ENCODE assay signal across 8 cellular contexts in the genomic region with DNA sequence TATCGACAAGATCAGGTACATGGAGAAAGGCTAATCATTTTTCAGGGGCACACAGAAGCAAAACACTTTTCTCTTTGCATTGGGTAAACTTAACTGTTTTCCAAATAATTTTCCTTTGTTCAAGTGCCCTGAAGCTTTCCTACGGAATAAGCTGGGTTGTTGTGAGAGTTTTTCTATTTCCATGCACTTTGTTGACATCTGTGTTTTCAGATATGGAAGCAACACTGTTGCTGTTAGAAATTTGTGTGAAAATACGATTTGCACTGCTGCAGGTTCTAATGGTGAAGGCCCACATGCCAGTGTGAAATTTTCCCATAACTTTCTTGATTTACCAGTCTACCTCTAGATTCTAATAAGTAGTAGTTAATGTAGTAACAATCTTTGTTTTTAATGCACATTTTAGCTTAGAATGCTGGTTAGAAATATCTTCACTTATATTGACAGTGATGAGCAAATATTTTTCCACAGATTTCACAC. TPM values are rescaled to one million over a fixed set of nuclear protein-coding genes. Genes with fewer than 3 reads are reported as not detected.
DNase-seq lines count a peak whose midpoint lies in the region; ATAC-seq and TF ChIP-seq lines count a peak whose summit lies in the region.

No MANE protein-coding gene starts in this region.

- WGBS in tibial nerve, 2 donors, result 7 to 13% methylated on average over 3 of the region's 3 CpGs

- no peaks in the 10 kb centered on the region for H3K36me3 ChIP-seq in brain microvascular endothelial cell (replicated peaks)
- no peaks in the 10 kb centered on the region for H3K36me3 ChIP-seq in tibial nerve

- H3K36me3 Mint-ChIP-seq in activated T-cell treated with anti-CD3 and anti-CD28 coated beads, Interleukin-2, amount 50 U/mL, for 4 hours (ENCODE audit: insufficient read depth), result peaks cover 5% of the 10 kb centered on the region
- peaks cover 5% of the 10 kb centered on the region for H3K36me3 Mint-ChIP-seq in memory B cell

- H3K27me3 ChIP-seq in brain microvascular endothelial cell (replicated peaks), result no peaks in the 10 kb centered on the region
- no peaks in the 10 kb centered on the region for H3K27me3 ChIP-seq in tibial nerve

- H3K27me3 Mint-ChIP-seq in activated T-cell treated with anti-CD3 and anti-CD28 coated beads, Interleukin-2, amount 50 U/mL, for 4 hours (ENCODE audit: low read depth), result no peaks in the 10 kb centered on the region
- H3K27me3 Mint-ChIP-seq in memory B cell, result no peaks in the 10 kb centered on the region

- no peak for DNase-seq in activated T-cell treated with anti-CD3 and anti-CD28 coated beads, Interleukin-2, amount 50 U/mL, for 4 hours
- DNase-seq in activated T-cell treated with anti-CD3 and anti-CD28 coated beads, Interleukin-2, amount 50 U/mL, for 1 hour, result no peak
- DNase-seq in brain microvascular endothelial cell (no peak), memory B cell (ENCODE audit: low spot score in 2 of 2) (no peak), tibial nerve (ENCODE audit: low spot score in 2 of 2) (no peak)

- no peaks in the 10 kb centered on the region for H3K9me3 ChIP-seq in tibial nerve

- in situ Hi-C loops in brain microvascular endothelial cell (cut with HindIII; ENCODE audit: low pct_ligation_motif_present, low sequenced_read_pairs), result no loop called here

- ATAC-seq in activated T-cell treated with anti-CD3 and anti-CD28 coated beads, Interleukin-2, amount 50 U/mL, for 4 hours, result no peak
- ATAC-seq in memory B cell (ENCODE audit: low read depth) (no peak), HG03469 (IDR thresholded peaks at IDR 0.05; ENCODE audit: unreplicated experiment) (no peak), GM18858 (IDR thresholded peaks at IDR 0.05; ENCODE audit: unreplicated experiment) (no peak), GM18505 (IDR thresholded peaks at IDR 0.05; ENCODE audit: unreplicated experiment) (no peak)

- no peak for TF ChIP-seq EP300 in tibial nerve (IDR thresholded peaks at IDR 0.05)

- TF ChIP-seq CTCF in brain microvascular endothelial cell (IDR thresholded peaks at IDR 0.05; ENCODE audit: low read depth, low read length, missing control alignments) (no peak), tibial nerve (IDR thresholded peaks at IDR 0.05) (no peak)

- TF ChIP-seq POLR2A in tibial nerve (IDR thresholded peaks at IDR 0.05) (no peak), GM18505 (IDR thresholded peaks at IDR 0.05; ENCODE audit: borderline replicate concordance, extremely low read depth, insufficient read depth, insufficient read length) (no peak)

- H3K4me1 ChIP-seq in tibial nerve, result peaks cover 0 to 75% (median 21%) of the 10 kb centered on the region in 4 donors

- peak overlapping the region; percentile 97 for H3K27ac Mint-ChIP-seq in memory B cell

- H3K4me3 Mint-ChIP-seq in activated T-cell treated with anti-CD3 and anti-CD28 coated beads, Interleukin-2, amount 50 U/mL, for 4 hours, result peak overlapping the region; percentile 83
- H3K4me3 Mint-ChIP-seq in memory B cell, result peak overlapping the region; percentile 95

- H3K4me3 ChIP-seq in brain microvascular endothelial cell (ENCODE audit: low read depth, low read length) (peak overlapping the region; percentile 75), tibial nerve (peak overlapping the region; percentile 15 to 55 (median 29))

- no peaks in the 10 kb centered on the region for H3K9me3 Mint-ChIP-seq in activated T-cell treated with anti-CD3 and anti-CD28 coated beads, Interleukin-2, amount 50 U/mL, for 4 hours
- no peaks in the 10 kb centered on the region for H3K9me3 Mint-ChIP-seq in memory B cell

- H3K27ac ChIP-seq in brain microvascular endothelial cell (peak overlapping the region; percentile 76), tibial nerve (peak overlapping the region in 3 of 4 donors; percentile 41 to 83 (median 68))

- peaks cover 60% of the 10 kb centered on the region for H3K4me1 Mint-ChIP-seq in activated T-cell treated with anti-CD3 and anti-CD28 coated beads, Interleukin-2, amount 50 U/mL, for 4 hours (ENCODE audit: low read depth)
- peaks cover 34% of the 10 kb centered on the region for H3K4me1 Mint-ChIP-seq in memory B cell

RNA-seq across cellular contexts. Expression of gene NFYC, which starts 18.3 kb away (rescaled TPM):
- 10 to 100 TPM; 59.8 to 72.8 (median 67.0) TPM for total RNA-seq in activated T-cell treated with anti-CD3 and anti-CD28 coated beads, Interleukin-2, amount 50 U/mL, for 4 hours
- total RNA-seq in tibial nerve, result 10 to 100 TPM; 30.3 to 36.3 (median 33.3) TPM

RNA-seq across cellular contexts. Expression of gene RIMS3, which starts 44.4 kb away (rescaled TPM):
- under 1 TPM; 0.42 to 0.78 (median 0.57) TPM for total RNA-seq in activated T-cell treated with anti-CD3 and anti-CD28 coated beads, Interleukin-2, amount 50 U/mL, for 4 hours
- total RNA-seq in tibial nerve, result 1 to 10 TPM; 2.1 to 6.9 (median 4.0) TPM
